Comparison of ENCODE assay signal across 16 cellular contexts in the genomic region with DNA sequence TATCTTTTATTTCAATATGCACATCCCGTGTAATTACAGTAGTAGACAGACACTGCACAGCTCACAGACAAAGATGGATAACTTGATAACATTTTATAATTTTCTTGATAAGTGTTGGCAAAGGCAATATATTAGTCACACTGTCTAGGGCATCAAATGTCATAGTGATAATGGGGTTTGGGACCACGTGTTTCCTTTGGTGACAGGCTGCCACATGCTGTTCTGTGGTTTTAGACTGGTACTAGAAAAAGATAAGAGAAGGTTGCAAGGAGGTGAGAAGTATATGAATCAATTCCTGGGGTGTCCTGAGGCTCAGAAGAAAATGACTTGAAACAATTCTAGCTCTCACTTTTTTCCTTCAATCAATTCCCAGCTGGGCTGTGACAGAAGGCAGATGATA.
"Had no signal": no experiment of that assay in that cellular context is flagged by ENCODE, and none has a peak within 500 bp of the region (broad histone marks: within the 10 kb centered on the region; RNA-seq: fewer than 3 reads in every experiment).

No MANE protein-coding gene starts in this region.

- ATAC-seq: gastroesophageal sphincter; left colon; lower lobe of right lung; stimulated activated naive B cell treated with anti-CD40 and anti-IgM and Interleukin-4, amounts not matched to agents 10 μg/mL and 1 μg/mL and 100 μg/mL, for 72 hours had no signal

- H3K27me3 ChIP-seq: adrenal gland, gastroesophageal sphincter, tibial nerve, vagina had no signal

- H3K4me1 ChIP-seq: adrenal gland, gastroesophageal sphincter, lower lobe of right lung, tibial nerve, vagina had no signal

- H3K27ac ChIP-seq: adrenal gland, gastroesophageal sphincter, lower lobe of right lung, tibial nerve, vagina had no signal

- DNase-seq: activated CD4-positive, alpha-beta T cell treated with anti-CD3 and anti-CD28 coated beads for 1 hour; activated CD4-positive, alpha-beta T cell treated with anti-CD3 and anti-CD28 coated beads, Interleukin-2, amount 50 U/mL, for 48 hours; activated effector memory CD4-positive, alpha-beta T cell treated with anti-CD3 and anti-CD28 coated beads, Interleukin-2, amount 50 U/mL, for 16 hours; activated T-cell treated with anti-CD3 and anti-CD28 coated beads, Interleukin-2, amount 50 U/mL, for 24 hours; adrenal gland; endodermal cell; erythroblast; left colon; lower lobe of right lung; retina; stimulated activated CD4-positive, alpha-beta T cell treated with anti-CD3 and anti-CD28 coated beads, Interleukin-2, amount 100 ng/mL, for 48 hours; stimulated activated naive B cell treated with anti-CD40 and anti-IgM and Interleukin-4, amounts not matched to agents 10 μg/mL and 1 μg/mL and 100 μg/mL, for 72 hours; substantia nigra had no signal

- H3K36me3 ChIP-seq: adrenal gland, gastroesophageal sphincter, lower lobe of right lung, tibial nerve, vagina had no signal

- H3K4me3 ChIP-seq: adrenal gland, gastroesophageal sphincter, lower lobe of right lung, tibial nerve, vagina had no signal

- H3K9me3 ChIP-seq: adrenal gland, gastroesophageal sphincter, lower lobe of right lung, tibial nerve, vagina had no signal
